In genomic region chr7:55787796-55788195, GRCh38 we compare ENCODE assay signal across 4 cellular contexts.
"Had no signal": no experiment of that assay in that cellular context is flagged by ENCODE, and none has a peak within 500 bp of the region (broad histone marks: within the 10 kb centered on the region; RNA-seq: fewer than 3 reads in every experiment).

No MANE protein-coding gene starts in this region.

- DNase-seq: H9, HCEC 1CT, IMR-90 had no signal

- H3K4me3 Mint-ChIP-seq: GM23338, H9 had no signal

- H2AFZ ChIP-seq: GM23338 had no signal

- H3K4me2 ChIP-seq: GM23338 had no signal

- ATAC-seq: GM23338 had no signal

- H3K4me3 ChIP-seq: GM23338 had no signal

- H3K27ac Mint-ChIP-seq: GM23338, H9 had no signal

- H3K4me1 Mint-ChIP-seq: GM23338, H9 had no signal
